Comparison of ENCODE assay signal across 30 cellular contexts in genomic region chr10:12010353-12010752, GRCh38.
"Had no signal": no experiment of that assay in that cellular context is flagged by ENCODE, and none has a peak within 500 bp of the region (broad histone marks: within the 10 kb centered on the region; RNA-seq: fewer than 3 reads in every experiment).

No MANE protein-coding gene starts in this region.

- H3K27me3 ChIP-seq: brain microvascular endothelial cell, dorsolateral prefrontal cortex, esophagus muscularis mucosa, foreskin keratinocyte, gastrocnemius medialis, heart left ventricle, hepatocyte had no signal

- H3K27ac Mint-ChIP-seq: activated CD4-positive, alpha-beta memory T cell treated with anti-CD3 and anti-CD28 coated beads for 36 hours; activated CD4-positive, alpha-beta T cell treated with anti-CD3 and anti-CD28 coated beads for 36 hours; activated CD4-positive, alpha-beta T cell treated with anti-CD3 and anti-CD28 coated beads, Interleukin-2, amount 10 ng/mL, durations not matched to agents 24 days and 14 days; activated naive CD8-positive, alpha-beta T cell; activated T-helper 17 cell treated with anti-CD3 and anti-CD28 coated beads, Interleukin-2, amount 50 U/mL, for 72 hours; dendritic cell treated with granulocyte-macrophage colony-stimulating factor and Interleukin-4, amounts not matched to agents 40 ng/mL and 50 ng/mL, for 4 days; endodermal cell had no signal

- DNase-seq: activated CD4-positive, alpha-beta memory T cell treated with anti-CD3 and anti-CD28 coated beads for 36 hours; activated CD4-positive, alpha-beta T cell treated with anti-CD3 and anti-CD28 coated beads for 36 hours; activated CD4-positive, alpha-beta T cell treated with anti-CD3 and anti-CD28 coated beads, Interleukin-2, amount 10 ng/mL, durations not matched to agents 24 days and 14 days; activated CD4-positive, CD25-positive, alpha-beta regulatory T cell; activated CD4-positive, CD25-positive, alpha-beta regulatory T cell treated with anti-CD3 and anti-CD28 coated beads, Interleukin-2, amount 50 U/mL, for 72 hours; activated CD8-positive, alpha-beta memory T cell treated with anti-CD3 and anti-CD28 coated beads for 24 hours; activated effector memory CD4-positive, alpha-beta T cell treated with Interleukin-2 at 50 U/mL for 16 hours; activated gamma-delta T cell treated with Interleukin-2 at 50 U/mL for 16 hours; activated naive CD4-positive, alpha-beta T cell treated with anti-CD3 and anti-CD28 coated beads, Interleukin-2, amount 50 U/mL, for 16 hours; activated naive CD4-positive, alpha-beta T cell treated with Interleukin-2 at 50 U/mL for 16 hours; activated T-cell treated with anti-CD3 and anti-CD28 coated beads, Interleukin-2, amount 50 U/mL, for 48 hours; amniotic stem cell; anterior cingulate cortex; brain microvascular endothelial cell; dorsolateral prefrontal cortex; effector memory CD4-positive, alpha-beta T cell; endodermal cell; foreskin keratinocyte; gastrocnemius medialis; glutamatergic neuron; heart left ventricle; T-helper 1 cell; T-helper 2 cell had no signal

- H3K4me1 ChIP-seq: esophagus muscularis mucosa, foreskin keratinocyte, gastrocnemius medialis, heart left ventricle had no signal

- H3K4me3 Mint-ChIP-seq: activated CD4-positive, alpha-beta memory T cell treated with anti-CD3 and anti-CD28 coated beads for 36 hours; activated CD4-positive, alpha-beta T cell treated with anti-CD3 and anti-CD28 coated beads for 36 hours; activated CD4-positive, alpha-beta T cell treated with anti-CD3 and anti-CD28 coated beads, Interleukin-2, amount 10 ng/mL, durations not matched to agents 24 days and 14 days; activated naive CD8-positive, alpha-beta T cell; activated T-helper 17 cell treated with anti-CD3 and anti-CD28 coated beads, Interleukin-2, amount 50 U/mL, for 72 hours; central memory CD8-positive, alpha-beta T cell; dendritic cell treated with granulocyte-macrophage colony-stimulating factor and Interleukin-4, amounts not matched to agents 40 ng/mL and 50 ng/mL, for 4 days; endodermal cell had no signal

- H3K9me3 ChIP-seq: gastrocnemius medialis had no signal

- H3K4me3 ChIP-seq: coronary artery, dorsolateral prefrontal cortex, esophagus muscularis mucosa, gastrocnemius medialis, heart left ventricle, hepatocyte had no signal

- ATAC-seq: activated CD4-positive, alpha-beta T cell treated with anti-CD3 and anti-CD28 coated beads for 36 hours; activated T-helper 17 cell treated with anti-CD3 and anti-CD28 coated beads, Interleukin-2, amount 50 U/mL, for 72 hours; foreskin keratinocyte; gastrocnemius medialis; heart left ventricle had no signal

- H3K27ac ChIP-seq: brain microvascular endothelial cell, coronary artery, dorsolateral prefrontal cortex, esophagus muscularis mucosa, foreskin keratinocyte, gastrocnemius medialis, heart left ventricle, hepatocyte had no signal

- H3K4me1 Mint-ChIP-seq: endodermal cell had no signal

- H3K27me3 Mint-ChIP-seq: activated CD4-positive, alpha-beta memory T cell treated with anti-CD3 and anti-CD28 coated beads for 36 hours; activated CD4-positive, alpha-beta T cell treated with anti-CD3 and anti-CD28 coated beads for 36 hours; activated CD4-positive, alpha-beta T cell treated with anti-CD3 and anti-CD28 coated beads, Interleukin-2, amount 10 ng/mL, durations not matched to agents 24 days and 14 days; activated naive CD8-positive, alpha-beta T cell; activated T-helper 17 cell treated with anti-CD3 and anti-CD28 coated beads, Interleukin-2, amount 50 U/mL, for 72 hours; central memory CD8-positive, alpha-beta T cell; dendritic cell treated with granulocyte-macrophage colony-stimulating factor and Interleukin-4, amounts not matched to agents 40 ng/mL and 50 ng/mL, for 4 days had no signal
